In the genomic region with DNA sequence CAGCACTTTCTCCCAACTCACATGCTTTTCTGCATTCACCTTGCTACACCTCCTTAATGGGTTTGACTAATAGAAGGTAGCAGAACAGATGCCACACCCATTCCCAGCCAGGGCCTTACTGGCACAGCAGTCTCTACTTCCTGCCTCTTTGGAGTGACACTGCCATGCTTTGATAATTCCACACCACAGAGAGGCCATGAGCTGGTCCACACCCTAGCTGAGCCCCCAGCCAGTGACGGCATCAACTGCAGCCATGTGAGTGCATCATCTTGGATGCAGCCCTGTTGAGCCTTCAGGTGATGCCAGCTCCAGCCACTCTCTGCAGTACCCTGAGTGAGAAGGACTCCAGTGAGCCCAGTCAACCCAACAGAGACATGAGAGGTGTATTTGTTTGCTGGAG, we compare ENCODE assay signal across 17 cellular contexts. TPM values are rescaled to one million over a fixed set of nuclear protein-coding genes. Genes with fewer than 3 reads are reported as not detected.
A peak's percentile ranks its signal among the peaks of the same experiment; 100 is the strongest.
DNase-seq lines count a peak whose midpoint lies in the region; ATAC-seq and TF ChIP-seq lines count a peak whose summit lies in the region.
"Had no signal": no experiment of that assay in that cellular context is flagged by ENCODE, and none has a peak within 500 bp of the region (broad histone marks: within the 10 kb centered on the region; RNA-seq: fewer than 3 reads in every experiment).

No MANE protein-coding gene starts in this region.

- no peak for TF ChIP-seq CTCF in OCI-LY3 (IDR thresholded peaks at IDR 0.05; ENCODE audit: low read depth, low read length)
- TF ChIP-seq CTCF in coronary artery (IDR thresholded peaks at IDR 0.05): no peak

- no peaks in the 10 kb centered on the region for H3K27me3 ChIP-seq in OCI-LY3 (ENCODE audit: low read depth, low read length)

- peaks cover 83% of the 10 kb centered on the region for H3K4me1 ChIP-seq in OCI-LY3 (ENCODE audit: low read length)
- H3K4me1 ChIP-seq: left ventricle myocardium inferior had no signal

- H3K4me3 Mint-ChIP-seq in stimulated activated naive B cell treated with anti-CD40 and anti-IgM and Interleukin-4, amounts not matched to agents 10 μg/mL and 1 μg/mL and 100 μg/mL, for 72 hours: no peak overlapping the region
- H3K4me3 Mint-ChIP-seq: central memory CD8-positive, alpha-beta T cell had no signal

- H3K27ac Mint-ChIP-seq in stimulated activated naive B cell treated with anti-CD40 and anti-IgM and Interleukin-4, amounts not matched to agents 10 μg/mL and 1 μg/mL and 100 μg/mL, for 72 hours: peak overlapping the region; percentile 67

- peak; percentile 19 for DNase-seq in cardiac septum (ENCODE audit: low spot score)
- no peak for DNase-seq in Right ventricle myocardium inferior (ENCODE audit: missing footprints)
- DNase-seq in coronary artery (ENCODE audit: low spot score): peak; percentile 9
- DNase-seq in stimulated activated naive B cell treated with anti-CD40 and anti-IgM and Interleukin-4, amounts not matched to agents 10 μg/mL and 1 μg/mL and 100 μg/mL, for 72 hours: no peak
- DNase-seq in HuH-7.5 (ENCODE audit: low spot score): no peak
- DNase-seq: activated CD4-positive, CD25-positive, alpha-beta regulatory T cell treated with anti-CD3 and anti-CD28 coated beads, Interleukin-2, amount 50 U/mL, for 72 hours; effector memory CD4-positive, alpha-beta T cell; EL; foreskin melanocyte; GM23248; left ventricle myocardium inferior; NCI-H146; posterior cingulate gyrus had no signal

- peak overlapping the region; percentile 95 for H3K27ac ChIP-seq in OCI-LY3 (ENCODE audit: low read length)
- no peak overlapping the region for H3K27ac ChIP-seq in coronary artery
- H3K27ac ChIP-seq: GM23248, left ventricle myocardium inferior had no signal

- no peaks in the 10 kb centered on the region for H4K20me1 ChIP-seq in OCI-LY3 (ENCODE audit: insufficient read depth, low read length)

- H3K9me3 Mint-ChIP-seq in stimulated activated naive B cell treated with anti-CD40 and anti-IgM and Interleukin-4, amounts not matched to agents 10 μg/mL and 1 μg/mL and 100 μg/mL, for 72 hours: no peaks in the 10 kb centered on the region
- H3K9me3 Mint-ChIP-seq: central memory CD8-positive, alpha-beta T cell had no signal

- H3K9me3 ChIP-seq in OCI-LY3 (ENCODE audit: insufficient read depth, low read length): no peaks in the 10 kb centered on the region
- H3K9me3 ChIP-seq: left ventricle myocardium inferior had no signal

- peak overlapping the region; percentile 79 for H3K4me2 ChIP-seq in OCI-LY3 (ENCODE audit: low read length)
- H3K4me2 ChIP-seq: smooth muscle cell had no signal

- ATAC-seq in Right ventricle myocardium inferior (no peak), HG02840 (IDR thresholded peaks at IDR 0.05; ENCODE audit: low FRiP score, unreplicated experiment) (no peak)
- no peak for ATAC-seq in stimulated activated naive B cell treated with anti-CD40 and anti-IgM and Interleukin-4, amounts not matched to agents 10 μg/mL and 1 μg/mL and 100 μg/mL, for 72 hours (replicated peaks)

- peaks cover 0 to 14% of the 10 kb centered on the region in 2 donors for H3K36me3 Mint-ChIP-seq in stimulated activated naive B cell treated with anti-CD40 and anti-IgM and Interleukin-4, amounts not matched to agents 10 μg/mL and 1 μg/mL and 100 μg/mL, for 72 hours

- H2AFZ ChIP-seq in OCI-LY3 (ENCODE audit: low read depth, low read length): no peak overlapping the region
- H2AFZ ChIP-seq: GM23248 had no signal

- H3K4me1 Mint-ChIP-seq in stimulated activated naive B cell treated with anti-CD40 and anti-IgM and Interleukin-4, amounts not matched to agents 10 μg/mL and 1 μg/mL and 100 μg/mL, for 72 hours: peaks cover 48 to 75% of the 10 kb centered on the region in 2 donors

- H3K4me3 ChIP-seq in OCI-LY3 (ENCODE audit: low read length): no peak overlapping the region; the same call in 1 of the 2 replicates
- no peak overlapping the region for H3K4me3 ChIP-seq in coronary artery
- H3K4me3 ChIP-seq: GM23248, left ventricle myocardium inferior, smooth muscle cell had no signal

- peaks cover 0 to 11% of the 10 kb centered on the region in 2 donors for H3K27me3 Mint-ChIP-seq in stimulated activated naive B cell treated with anti-CD40 and anti-IgM and Interleukin-4, amounts not matched to agents 10 μg/mL and 1 μg/mL and 100 μg/mL, for 72 hours
- H3K27me3 Mint-ChIP-seq: central memory CD8-positive, alpha-beta T cell had no signal

- H3K36me3 ChIP-seq in OCI-LY3 (replicated peaks; ENCODE audit: low read depth, low read length): peaks cover 3% of the 10 kb centered on the region
- H3K36me3 ChIP-seq: left ventricle myocardium inferior had no signal

- intact Hi-C loops in cardiac septum (cut with DNase I) (no loop called here), Right ventricle myocardium inferior (cut with DNase I) (no loop called here)

- H3K79me2 ChIP-seq in OCI-LY3 (ENCODE audit: low read length): peaks cover 23% of the 10 kb centered on the region

- H3K9ac ChIP-seq in OCI-LY3 (ENCODE audit: low read length): peak overlapping the region; percentile 77; the same call in 1 of the 2 replicates
- H3K9ac ChIP-seq: GM23248 had no signal

RNA-seq across cellular contexts. Expression of a gene that starts 27.5 kb away (rescaled TPM):
- total RNA-seq in cardiac septum: 1.5 TPM
- total RNA-seq in Right ventricle myocardium inferior: 1.2 TPM

Comparison
In these comparisons a context has a peak if more than half of its experiments do, and no peak if none do; other contexts are left out.
1. DNase-seq: peak in cardiac septum (single experiment) and coronary artery (single experiment); none in Right ventricle myocardium inferior (single experiment), stimulated activated naive B cell treated with anti-CD40 and anti-IgM and Interleukin-4, amounts not matched to agents 10 μg/mL and 1 μg/mL and 100 μg/mL, for 72 hours (single experiment) and HuH-7.5 (single experiment).